Comparison of ENCODE assay signal across 22 cellular contexts in the genomic region with DNA sequence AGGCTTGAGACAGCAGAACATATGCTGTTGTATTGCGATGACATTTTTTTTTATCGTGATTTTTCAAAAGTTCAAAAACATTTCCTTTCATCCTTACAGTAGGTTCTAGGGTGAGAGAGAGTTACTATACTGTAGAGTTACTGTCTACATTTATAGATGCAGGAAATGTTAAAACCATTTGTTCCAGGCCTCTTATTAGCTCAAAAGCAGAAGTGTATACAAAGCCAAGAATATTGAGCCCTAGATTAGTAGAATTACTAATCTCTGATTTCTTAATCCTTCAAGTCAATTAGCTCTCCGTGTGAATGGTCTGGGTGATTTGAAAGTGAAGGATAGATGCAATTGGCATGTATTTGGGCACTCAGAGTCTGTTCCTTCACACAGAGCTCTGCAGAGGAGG.
"Had no signal": no experiment of that assay in that cellular context is flagged by ENCODE, and none has a peak within 500 bp of the region (broad histone marks: within the 10 kb centered on the region; RNA-seq: fewer than 3 reads in every experiment).

No MANE protein-coding gene starts in this region.

- H3K4me3 ChIP-seq: adrenal gland, gastroesophageal sphincter, heart right ventricle, left ventricle myocardium inferior, mucosa of descending colon, spleen, thyroid gland had no signal

- H3K9me3 Mint-ChIP-seq: activated naive CD4-positive, alpha-beta T cell treated with anti-CD3 and anti-CD28 coated beads for 36 hours; activated T-cell treated with anti-CD3 and anti-CD28 coated beads, Interleukin-2, amount 50 U/mL, for 24 hours had no signal

- H3K27me3 ChIP-seq: adrenal gland, gastroesophageal sphincter, heart right ventricle, spleen, thyroid gland had no signal

- H3K4me3 Mint-ChIP-seq: activated CD4-positive, alpha-beta T cell treated with anti-CD3 and anti-CD28 coated beads, Interleukin-2, amount 10 ng/mL, durations not matched to agents 7 days and 5 days; activated CD8-positive, alpha-beta T cell treated with anti-CD3 and anti-CD28 coated beads, Interleukin-2, amount 10 ng/mL, durations not matched to agents 7 days and 5 days; activated naive CD4-positive, alpha-beta T cell treated with anti-CD3 and anti-CD28 coated beads for 36 hours; activated T-cell treated with anti-CD3 and anti-CD28 coated beads, Interleukin-2, amount 50 U/mL, for 24 hours; stimulated activated memory B cell treated with anti-CD40 and anti-IgM and Interleukin-4, amounts not matched to agents 10 μg/mL and 1 μg/mL and 100 μg/mL, for 72 hours had no signal

- H3K36me3 ChIP-seq: adrenal gland, gastroesophageal sphincter, heart right ventricle, left ventricle myocardium inferior, thyroid gland had no signal

- DNase-seq: activated CD4-positive, alpha-beta T cell treated with anti-CD3 and anti-CD28 coated beads, Interleukin-2, amount 10 ng/mL, durations not matched to agents 7 days and 5 days; activated CD8-positive, alpha-beta T cell treated with anti-CD3 and anti-CD28 coated beads, Interleukin-2, amount 10 ng/mL, durations not matched to agents 7 days and 5 days; activated naive CD4-positive, alpha-beta T cell treated with anti-CD3 and anti-CD28 coated beads for 36 hours; activated T-cell treated with anti-CD3 and anti-CD28 coated beads, Interleukin-2, amount 50 U/mL, for 24 hours; adrenal gland; cerebellar nuclear complex; effector CD4-positive, alpha-beta T cell; heart right ventricle; kidney glomerular epithelial cell; left ventricle myocardium inferior; mammary epithelial cell; mucosa of descending colon; naive thymus-derived CD8-positive, alpha-beta T cell; nucleus accumbens; spleen; stimulated activated CD4-positive, alpha-beta T cell treated with anti-CD3 and anti-CD28 coated beads, Interleukin-4, amount 100 ng/mL, for 4 hours; T-helper 9 cell; thyroid gland had no signal

- H3K9me3 ChIP-seq: gastroesophageal sphincter, mucosa of descending colon, thyroid gland had no signal

- H3K27ac Mint-ChIP-seq: activated CD4-positive, alpha-beta T cell treated with anti-CD3 and anti-CD28 coated beads, Interleukin-2, amount 10 ng/mL, durations not matched to agents 7 days and 5 days; activated CD8-positive, alpha-beta T cell treated with anti-CD3 and anti-CD28 coated beads, Interleukin-2, amount 10 ng/mL, durations not matched to agents 7 days and 5 days; activated naive CD4-positive, alpha-beta T cell treated with anti-CD3 and anti-CD28 coated beads for 36 hours; activated T-cell treated with anti-CD3 and anti-CD28 coated beads, Interleukin-2, amount 50 U/mL, for 24 hours; stimulated activated memory B cell treated with anti-CD40 and anti-IgM and Interleukin-4, amounts not matched to agents 10 μg/mL and 1 μg/mL and 100 μg/mL, for 72 hours had no signal

- H3K27me3 Mint-ChIP-seq: activated CD4-positive, alpha-beta T cell treated with anti-CD3 and anti-CD28 coated beads, Interleukin-2, amount 10 ng/mL, durations not matched to agents 7 days and 5 days; activated T-cell treated with anti-CD3 and anti-CD28 coated beads, Interleukin-2, amount 50 U/mL, for 24 hours; naive thymus-derived CD8-positive, alpha-beta T cell; stimulated activated memory B cell treated with anti-CD40 and anti-IgM and Interleukin-4, amounts not matched to agents 10 μg/mL and 1 μg/mL and 100 μg/mL, for 72 hours had no signal

- H3K27ac ChIP-seq: adrenal gland, gastroesophageal sphincter, left ventricle myocardium inferior, spleen, thyroid gland had no signal

- ATAC-seq: activated CD4-positive, CD25-positive, alpha-beta regulatory T cell treated with anti-CD3 and anti-CD28 coated beads, Interleukin-2, amount 50 U/mL, for 24 hours; activated CD8-positive, alpha-beta T cell treated with anti-CD3 and anti-CD28 coated beads, Interleukin-2, amount 10 ng/mL, durations not matched to agents 7 days and 5 days; esophagus mucosa; gastroesophageal sphincter; heart right ventricle; mucosa of descending colon; naive thymus-derived CD8-positive, alpha-beta T cell; stimulated activated memory B cell treated with anti-CD40 and anti-IgM and Interleukin-4, amounts not matched to agents 10 μg/mL and 1 μg/mL and 100 μg/mL, for 72 hours had no signal
